Comparison of ENCODE assay signal across 18 cellular contexts in the genomic region with DNA sequence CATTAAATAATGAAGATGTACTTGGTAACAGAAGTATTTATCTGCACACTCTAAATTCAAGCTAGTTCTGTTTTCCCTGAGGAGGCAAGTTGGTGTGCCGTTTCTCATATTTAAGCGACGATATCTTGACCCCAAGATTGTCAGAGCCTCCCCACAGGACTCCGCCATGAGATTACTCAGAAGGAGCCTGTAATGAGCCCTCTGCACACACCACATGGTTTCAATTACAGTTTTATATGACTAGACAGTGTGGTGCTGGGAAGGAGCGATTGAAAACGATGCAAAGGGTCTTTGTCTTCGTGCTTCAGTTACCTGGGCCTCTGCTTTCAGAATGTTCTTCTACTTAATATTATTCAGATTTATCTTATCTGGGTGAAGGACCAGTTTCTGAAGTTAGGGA.
DNase-seq lines count a peak whose midpoint lies in the region; ATAC-seq and TF ChIP-seq lines count a peak whose summit lies in the region.
"Had no signal": no experiment of that assay in that cellular context is flagged by ENCODE, and none has a peak within 500 bp of the region (broad histone marks: within the 10 kb centered on the region; RNA-seq: fewer than 3 reads in every experiment).

No MANE protein-coding gene starts in this region.

- H3K56ac ChIP-seq in H9 (ENCODE audit: insufficient read length, low read depth, low read length), result no peak overlapping the region

- H3K4me1 Mint-ChIP-seq in H9, result peaks cover 18 to 21% of the 10 kb centered on the region in 2 experiments

- H3K4me3 ChIP-seq in fibroblast of mammary gland (ENCODE audit: control insufficient read depth, low read depth, low read length), result no peak overlapping the region

- H3K27ac ChIP-seq in H9 (ENCODE audit: insufficient read length, low read depth, low read length), result no peak overlapping the region
- H3K27ac ChIP-seq: RWPE1 had no signal

- H3K4me1 ChIP-seq in H9 (ENCODE audit: insufficient read depth, low read length), result no peaks in the 10 kb centered on the region

- H3K14ac ChIP-seq in H9 (ENCODE audit: insufficient read depth, low read length), result no peak overlapping the region

- no peaks in the 10 kb centered on the region; the same call in 1 of the 2 replicates for H3K27me3 Mint-ChIP-seq in H9 (ENCODE audit: low read depth)

- H3K9me3 ChIP-seq in H9 (ENCODE audit: control insufficient read depth, low read depth, low read length), result no peaks in the 10 kb centered on the region

- no peak overlapping the region for H2BK12ac ChIP-seq in H9 (ENCODE audit: insufficient read length, low read depth, low read length)

- no peaks in the 10 kb centered on the region for H3K23me2 ChIP-seq in H9 (ENCODE audit: insufficient read length, low read depth, low read length, poor library complexity, severe bottlenecking)

- no peaks in the 10 kb centered on the region for H4K20me1 ChIP-seq in H9 (ENCODE audit: control insufficient read depth, insufficient read depth, insufficient read length)

- H3K27ac Mint-ChIP-seq in H9, result no peak overlapping the region
- H3K27ac Mint-ChIP-seq: HFFc6; T-helper 1 cell treated with Interleukin-12 subunit alpha and Interleukin-12 subunit beta and Interleukin-4 antibody, amounts not matched to agents 30 μg/mL and 1 μg/mL, for 36 hours had no signal

- H4K8ac ChIP-seq in H9 (replicated peaks; ENCODE audit: insufficient read length, low read depth, low read length), result no peak overlapping the region

- H3K4me2 ChIP-seq in H9 (ENCODE audit: insufficient read depth, insufficient read length, low read length), result no peak overlapping the region

- H2BK5ac ChIP-seq in H9 (ENCODE audit: insufficient read length, low read length), result no peak overlapping the region

- TF ChIP-seq CTCF in fibroblast of mammary gland (conservative IDR thresholded peaks at IDR 0.05; ENCODE audit: control insufficient read depth, insufficient read depth, low read depth, low read length) (no peak), H9 (conservative IDR thresholded peaks at IDR 0.05) (no peak)

- H3K27me3 ChIP-seq in H9 (ENCODE audit: insufficient read depth, low read length), result no peaks in the 10 kb centered on the region

- H2BK15ac ChIP-seq in H9 (ENCODE audit: low read depth, low read length), result no peak overlapping the region

- no peak overlapping the region for H3K9ac ChIP-seq in H9 (ENCODE audit: extremely low read depth, insufficient read length, low read length)

- no peak overlapping the region for H2AK5ac ChIP-seq in H9 (ENCODE audit: insufficient read length, low read length)

- peak; percentile 34 for DNase-seq in AG08395 (ENCODE audit: low spot score)
- peak; percentile 30 for DNase-seq in GM03348 (ENCODE audit: low spot score)
- DNase-seq in SK-N-DZ (ENCODE audit: low spot score), result peak; percentile 49
- DNase-seq in fibroblast of mammary gland (ENCODE audit: low read depth), result peak; percentile 60
- DNase-seq in DMS 273 treated with DMSO at 0.1 percent for 48 hours (lab: John Stamatoyannopoulos, UW), result no peak
- DNase-seq in DMS153 (lab: John Stamatoyannopoulos, UW), result no peak
- no peak for DNase-seq in H9
- DNase-seq: AML-193, HFFc6, KBM-7, NCI-H187, NCI-H526, PC-3, SIG-M5 had no signal

- no peaks in the 10 kb centered on the region for H3K79me2 ChIP-seq in H9 (ENCODE audit: insufficient read depth, low read length)

- no peaks in the 10 kb centered on the region for H3K36me3 Mint-ChIP-seq in H9 (ENCODE audit: insufficient read depth in 1 of 3, low read depth in 3 of 3)

- H3K4ac ChIP-seq in H9 (ENCODE audit: low read depth, low read length), result no peak overlapping the region

- H3K9me3 Mint-ChIP-seq in H9, result no peaks in the 10 kb centered on the region
- H3K9me3 Mint-ChIP-seq: HFFc6; T-helper 1 cell treated with Interleukin-12 subunit alpha and Interleukin-12 subunit beta and Interleukin-4 antibody, amounts not matched to agents 30 μg/mL and 1 μg/mL, for 36 hours had no signal

- no peak overlapping the region for H4K5ac ChIP-seq in H9 (ENCODE audit: insufficient read length, low read depth, low read length)

- no peak overlapping the region for H3T11ph ChIP-seq in H9 (ENCODE audit: low read length)

- WGBS in H9 (ENCODE audit: extremely low coverage, insufficient read length, low lambda C conversion rate), result no CpG with 5 or more reads among the region's 7 CpGs

- H3K79me1 ChIP-seq in H9 (ENCODE audit: insufficient read depth, low read depth, low read length, poor library complexity, severe bottlenecking), result no peaks in the 10 kb centered on the region

- no peak overlapping the region for H3K4me3 Mint-ChIP-seq in H9
- H3K4me3 Mint-ChIP-seq: HFFc6; T-helper 1 cell treated with Interleukin-12 subunit alpha and Interleukin-12 subunit beta and Interleukin-4 antibody, amounts not matched to agents 30 μg/mL and 1 μg/mL, for 36 hours had no signal

- H2BK120ac ChIP-seq in H9 (ENCODE audit: low read depth, low read length, poor library complexity, severe bottlenecking), result no peak overlapping the region

- no peak overlapping the region for H2BK20ac ChIP-seq in H9 (ENCODE audit: low read depth, low read length, poor library complexity, severe bottlenecking)

- ATAC-seq in HG02623 (IDR thresholded peaks at IDR 0.05; ENCODE audit: unreplicated experiment), result no peak
- ATAC-seq: HepG2, PC-3 had no signal

- H3K23ac ChIP-seq in H9 (ENCODE audit: insufficient read length, low read depth, low read length), result no peak overlapping the region

- H3K18ac ChIP-seq in H9 (ENCODE audit: insufficient read length, low read depth, low read length), result no peak overlapping the region

- H2AFZ ChIP-seq in H9 (ENCODE audit: low read length), result no peak overlapping the region

- no peak overlapping the region for H4K91ac ChIP-seq in H9 (ENCODE audit: insufficient read length, low read depth, low read length)

Comparison
In these comparisons a context has a peak if more than half of its experiments do, and no peak if none do; other contexts are left out.
1. DNase-seq: peak in AG08395 (single experiment), GM03348 (single experiment), SK-N-DZ (single experiment) and fibroblast of mammary gland (single experiment); none in DMS 273 treated with DMSO at 0.1 percent for 48 hours (single experiment), DMS153 (single experiment) and H9 (single experiment).